In genomic region chr3:184154909-184155643, GRCh38 we compare ENCODE assay signal across 1 cellular context.
TF ChIP-seq lines count a peak whose summit lies in the region.

DVL3 (plus strand) TSS chr3:184155377; CDS start chr3:184155636, 259 bp downstream.

TF ChIP-seq in H1, 55 proteins besides CTCF, POLR2A, EP300 and RAD21:
- TF ChIP-seq FOSL1 (IDR thresholded peaks at IDR 0.05; ENCODE audit: insufficient read depth, low read depth, low read length), result peak; percentile 81; the same call in 1 of the 2 replicates
- no peak for TF ChIP-seq SUZ12 (IDR thresholded peaks at IDR 0.05; ENCODE audit: low read length)
- TF ChIP-seq EZH2 (IDR thresholded peaks at IDR 0.05; ENCODE audit: low read depth, low read length, severe bottlenecking), result no peak
- no peak for TF ChIP-seq BCL11A (IDR thresholded peaks at IDR 0.05; ENCODE audit: low read depth in 2 of 2, low read length in 2 of 2)
- TF ChIP-seq ZNF274 (IDR thresholded peaks at IDR 0.05; ENCODE audit: borderline replicate concordance, extremely low read depth, low read length), result no peak
- no peak for TF ChIP-seq YY1 (IDR thresholded peaks at IDR 0.05; ENCODE audit: low read depth, low read length)
- TF ChIP-seq KDM4A (IDR thresholded peaks at IDR 0.05; ENCODE audit: low read depth, low read length, severe bottlenecking), result no peak
- peak; percentile 48 for TF ChIP-seq TAF1 (IDR thresholded peaks at IDR 0.05; ENCODE audit: low read depth, low read length)
- TF ChIP-seq E2F6 (IDR thresholded peaks at IDR 0.05), result peak; percentile 81
- no peak for TF ChIP-seq CREB1 (IDR thresholded peaks at IDR 0.05)
- no peak for TF ChIP-seq CHD7 (IDR thresholded peaks at IDR 0.05; ENCODE audit: insufficient replicate concordance, low read length)
- TF ChIP-seq JUND (IDR thresholded peaks at IDR 0.05; ENCODE audit: low read length), result 0 out of 2 replicates have a peak, but pooled peaks have one; percentile 25
- no peak; the same call in 1 of the 2 replicates for TF ChIP-seq PHF8 (conservative IDR thresholded peaks at IDR 0.05; ENCODE audit: low read depth, low read length)
- peak; percentile 53; the same call in 1 of the 2 replicates for TF ChIP-seq GABPA (IDR thresholded peaks at IDR 0.05; ENCODE audit: borderline replicate concordance, insufficient read depth, low read length)
- no peak for TF ChIP-seq POU5F1 (IDR thresholded peaks at IDR 0.05; ENCODE audit: low read depth, low read length)
- no peak for TF ChIP-seq SP1 (IDR thresholded peaks at IDR 0.05; ENCODE audit: low read depth, low read length)
- no peak for TF ChIP-seq NRF1 (IDR thresholded peaks at IDR 0.05; ENCODE audit: low read depth, low read length)
- TF ChIP-seq SIN3A (conservative IDR thresholded peaks at IDR 0.05 in 1 of 2, IDR thresholded peaks at IDR 0.05 in 1 of 2; ENCODE audit: low read depth in 1 of 2, low read length in 2 of 2), result no peak; a peak in 1 of 4 replicates
- TF ChIP-seq EGR1 (IDR thresholded peaks at IDR 0.05; ENCODE audit: borderline replicate concordance, low read depth, low read length), result peak; percentile 53; the same call in 1 of the 2 replicates
- no peak for TF ChIP-seq CHD2 (IDR thresholded peaks at IDR 0.05; ENCODE audit: low read length)
- TF ChIP-seq ATF3 (IDR thresholded peaks at IDR 0.05; ENCODE audit: insufficient read depth, low read depth, low read length), result no peak
- 0 out of 2 replicates have a peak, but pooled peaks have one; percentile 12 for TF ChIP-seq MAX (IDR thresholded peaks at IDR 0.05)
- no peak for TF ChIP-seq KDM5A (IDR thresholded peaks at IDR 0.05; ENCODE audit: low read length)
- TF ChIP-seq RNF2 (IDR thresholded peaks at IDR 0.05; ENCODE audit: borderline replicate concordance, low read depth, low read length, missing control alignments, poor library complexity, severe bottlenecking), result no peak
- no peak for TF ChIP-seq POLR2AphosphoS5 (IDR thresholded peaks at IDR 0.05; ENCODE audit: low read depth, low read length)
- TF ChIP-seq CTBP2 (IDR thresholded peaks at IDR 0.05; ENCODE audit: borderline replicate concordance, insufficient read depth, insufficient read length, low read length), result no peak
- no peak for TF ChIP-seq JUN (IDR thresholded peaks at IDR 0.05; ENCODE audit: low read depth, low read length)
- TF ChIP-seq RBBP5 (IDR thresholded peaks at IDR 0.05; ENCODE audit: borderline replicate concordance, low read depth, low read length), result no peak
- TF ChIP-seq USF2 (IDR thresholded peaks at IDR 0.05; ENCODE audit: low read length), result no peak
- TF ChIP-seq TAF7 (optimal IDR thresholded peaks at IDR 0.05; ENCODE audit: borderline replicate concordance, low read depth, low read length), result peak; percentile 17
- no peak for TF ChIP-seq CHD1 (IDR thresholded peaks at IDR 0.05; ENCODE audit: low read depth, low read length)
- TF ChIP-seq SP4 (IDR thresholded peaks at IDR 0.05; ENCODE audit: low read length), result no peak
- TF ChIP-seq HDAC6 (IDR thresholded peaks at IDR 0.05; ENCODE audit: low read depth, low read length), result no peak
- TF ChIP-seq TEAD4 (IDR thresholded peaks at IDR 0.05; ENCODE audit: low read depth, low read length), result no peak
- TF ChIP-seq BACH1 (IDR thresholded peaks at IDR 0.05; ENCODE audit: low read length), result no peak
- TF ChIP-seq BRCA1 (IDR thresholded peaks at IDR 0.05; ENCODE audit: low read depth, low read length), result no peak
- no peak for TF ChIP-seq SIRT6 (IDR thresholded peaks at IDR 0.05; ENCODE audit: low read length)
- no peak for TF ChIP-seq GTF2F1 (IDR thresholded peaks at IDR 0.05; ENCODE audit: borderline replicate concordance, low read depth, low read length)
